Comparison of ENCODE assay signal across 34 cellular contexts in genomic region chr18:36283448-36283847, GRCh38.
"Had no signal": no experiment of that assay in that cellular context is flagged by ENCODE, and none has a peak within 500 bp of the region (broad histone marks: within the 10 kb centered on the region; RNA-seq: fewer than 3 reads in every experiment).

No MANE protein-coding gene starts in this region.

- H3K9me3 ChIP-seq: MG63 had no signal

- DNase-seq: Karpas-422, Kasumi-1, KG1, MG63, MM.1S, MV-4-11, NCI-H1048, NCI-H1092, NCI-H1092 treated with DMSO at 0.1 percent for 48 hours, NCI-H1105, NCI-H1105 treated with DMSO at 0.1 percent for 48 hours, NCI-H1417, NCI-H1417 treated with DMSO at 0.1 percent for 48 hours, NCI-H1436, NCI-H1436 treated with DMSO at 0.1 percent for 48 hours, NCI-H146, NCI-H1694, NCI-H1694 treated with DMSO at 0.1 percent for 48 hours, NCI-H187, NCI-H187 treated with DMSO at 0.1 percent for 48 hours, NCI-H1930, NCI-H2029, NCI-H2029 treated with DMSO at 0.1 percent for 48 hours, NCI-H2081, NCI-H2081 treated with DMSO at 0.1 percent for 48 hours, NCI-H2107, NCI-H2171, NCI-H2171 treated with DMSO at 0.1 percent for 48 hours, NCI-H2227 treated with DMSO at 0.1 percent for 48 hours, NCI-H226, NCI-H345, NCI-H446, NCI-H446 treated with DMSO at 0.1 percent for 48 hours had no signal

- H3K27me3 ChIP-seq: MG63 had no signal

- H3K36me3 ChIP-seq: MG63 had no signal

- H3K4me3 ChIP-seq: MG63 had no signal

- H3K27ac ChIP-seq: KMS-11 had no signal
